28 cellular contexts compared by ENCODE assay signal in the genomic region with DNA sequence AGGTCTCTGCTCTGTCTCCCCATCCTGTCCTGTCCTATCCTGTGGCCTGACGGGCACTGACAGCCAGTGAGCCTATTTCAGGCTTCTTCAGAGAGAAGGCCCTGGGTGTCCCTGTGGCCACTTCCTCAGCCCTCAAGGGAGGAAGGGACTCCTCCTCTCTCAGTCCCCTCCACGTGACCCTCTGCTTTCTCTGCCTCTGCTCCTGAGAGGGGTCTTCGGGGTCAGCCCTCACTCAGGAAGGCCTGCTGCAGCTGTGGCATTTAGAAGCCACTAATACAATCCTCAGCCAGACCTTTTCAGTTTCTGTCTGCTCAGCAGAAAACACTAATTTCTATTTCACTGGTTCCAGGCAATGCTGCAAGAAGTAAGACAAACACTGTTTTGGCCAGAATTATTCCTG. TPM values are rescaled to one million over a fixed set of nuclear protein-coding genes. Genes with fewer than 3 reads are reported as not detected.
DNase-seq lines count a peak whose midpoint lies in the region; ATAC-seq and TF ChIP-seq lines count a peak whose summit lies in the region.
"Had no signal": no experiment of that assay in that cellular context is flagged by ENCODE, and none has a peak within 500 bp of the region (broad histone marks: within the 10 kb centered on the region; RNA-seq: fewer than 3 reads in every experiment).

No MANE protein-coding gene starts in this region.

- H3K4me3 ChIP-seq in adrenal gland: no peak overlapping the region
- H3K4me3 ChIP-seq: HAP-1, spleen had no signal

- ATAC-seq in HG03095 (IDR thresholded peaks at IDR 0.05; ENCODE audit: unreplicated experiment): peak; percentile 36
- ATAC-seq in left colon: peak; percentile 16
- ATAC-seq: activated CD8-positive, alpha-beta T cell treated with anti-CD3 and anti-CD28 coated beads for 36 hours; stimulated activated naive CD8-positive, alpha-beta T cell treated with anti-CD3 and anti-CD28 coated beads, Interleukin-15, Interleukin-2, amounts not matched to agents 100 U/mL and 50 U/mL, for 24 hours had no signal

- intact Hi-C loops in left colon (cut with DNase I, micrococcal nuclease): no loop called here
- intact Hi-C loops in adrenal gland (cut with DNase I): no loop called here

- no peak for TF ChIP-seq CTCF in adrenal gland (IDR thresholded peaks at IDR 0.05)

- H3K27ac ChIP-seq in adrenal gland: no peak overlapping the region
- H3K27ac ChIP-seq: spleen had no signal

- H3K27me3 ChIP-seq in adrenal gland: no peaks in the 10 kb centered on the region

- DNase-seq in activated effector memory CD4-positive, alpha-beta T cell treated with anti-CD3 and anti-CD28 coated beads, Interleukin-2, amount 50 U/mL, for 16 hours: peak; percentile 52
- no peak for DNase-seq in activated effector memory CD4-positive, alpha-beta T cell treated with Interleukin-2 at 50 U/mL for 16 hours
- DNase-seq in left colon (no peak), COLO668 (lab: John Stamatoyannopoulos, UW; ENCODE audit: unreplicated experiment) (no peak), adrenal gland (no peak), NCI-H446 (lab: John Stamatoyannopoulos, UW) (no peak)
- DNase-seq in activated CD8-positive, alpha-beta memory T cell treated with anti-CD3 and anti-CD28 coated beads for 24 hours: no peak
- DNase-seq: 8988T; activated B cell treated with CpG ODN at 0.5 μM for 24 hours; activated CD8-positive, alpha-beta T cell treated with anti-CD3 and anti-CD28 coated beads for 36 hours; activated naive CD4-positive, alpha-beta T cell treated with anti-CD3 and anti-CD28 coated beads, Interleukin-2, amount 10 ng/mL, durations not matched to agents 7 days and 5 days; activated T-cell treated with anti-CD3 and anti-CD28 coated beads, Interleukin-2, amount 50 U/mL, for 24 hours; anterior cingulate cortex; dermis blood vessel endothelial cell; EL; Karpas-422; kidney glomerular epithelial cell; NCI-H1694 treated with DMSO at 0.1 percent for 48 hours; NCI-H2171 treated with DMSO at 0.1 percent for 48 hours; OCI-M1; retina; Right ventricle myocardium superior; spleen; stimulated activated CD4-positive, alpha-beta T cell treated with anti-CD3 and anti-CD28 coated beads, Interleukin-4, amount 100 ng/mL, for 24 hours; stimulated activated naive CD8-positive, alpha-beta T cell treated with anti-CD3 and anti-CD28 coated beads, Interleukin-15, Interleukin-2, amounts not matched to agents 100 U/mL and 50 U/mL, for 24 hours; T1000 had no signal

- no peaks in the 10 kb centered on the region for H3K36me3 ChIP-seq in adrenal gland (replicated peaks in 1 of 2)
- H3K36me3 ChIP-seq: HAP-1, spleen had no signal

- TF ChIP-seq POLR2A in adrenal gland (IDR thresholded peaks at IDR 0.05): no peak

- no peaks in the 10 kb centered on the region for H3K4me1 ChIP-seq in adrenal gland (replicated peaks in 1 of 2)
- H3K4me1 ChIP-seq: HAP-1 had no signal

- 41 to 81% (median 66%) methylated on average over 3 of the region's 3 CpGs for WGBS in adrenal gland, 4 donors

- no peaks in the 10 kb centered on the region for H3K9me3 ChIP-seq in adrenal gland (replicated peaks in 1 of 3)
- H3K9me3 ChIP-seq: HAP-1, spleen had no signal

RNA-seq across cellular contexts. Expression of a gene that starts 43.6 kb away (rescaled TPM):
- 10 to 100 TPM; 27.9 to 32.5 TPM for total RNA-seq in left colon
- 10 to 100 TPM in 5 of 8 donors, 1 to 10 TPM in 3; 6.1 to 18.7 (median 14.8) TPM for total RNA-seq in adrenal gland
- polyA plus RNA-seq in adrenal gland: 1 to 10 TPM; 3.3 to 8.5 (median 4.9) TPM
